2 cellular contexts compared by ENCODE assay signal in the genomic region with DNA sequence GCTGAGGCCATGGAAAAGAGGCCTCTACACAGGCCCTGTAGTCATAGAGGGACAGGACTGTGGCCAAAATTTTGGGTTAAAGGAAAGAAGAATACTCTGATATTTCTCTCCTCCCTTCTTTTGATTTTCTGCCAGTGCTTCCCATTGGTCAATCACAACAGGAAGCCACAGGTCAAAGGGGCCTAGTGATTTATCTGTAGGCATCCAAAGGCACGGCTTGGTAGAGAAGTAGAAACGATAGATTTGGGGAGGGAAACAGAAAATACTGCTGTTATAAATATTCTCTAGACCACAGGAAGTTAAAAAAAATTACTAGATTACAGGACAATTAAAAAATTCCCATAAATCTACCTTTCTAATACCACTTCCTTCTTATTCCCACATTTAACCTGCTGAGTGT.
TF ChIP-seq lines count a peak whose summit lies in the region.

No MANE protein-coding gene starts in this region.

TF ChIP-seq in HepG2, 621 proteins besides CTCF, POLR2A, EP300 and RAD21:
- TF ChIP-seq, protein P1, sequence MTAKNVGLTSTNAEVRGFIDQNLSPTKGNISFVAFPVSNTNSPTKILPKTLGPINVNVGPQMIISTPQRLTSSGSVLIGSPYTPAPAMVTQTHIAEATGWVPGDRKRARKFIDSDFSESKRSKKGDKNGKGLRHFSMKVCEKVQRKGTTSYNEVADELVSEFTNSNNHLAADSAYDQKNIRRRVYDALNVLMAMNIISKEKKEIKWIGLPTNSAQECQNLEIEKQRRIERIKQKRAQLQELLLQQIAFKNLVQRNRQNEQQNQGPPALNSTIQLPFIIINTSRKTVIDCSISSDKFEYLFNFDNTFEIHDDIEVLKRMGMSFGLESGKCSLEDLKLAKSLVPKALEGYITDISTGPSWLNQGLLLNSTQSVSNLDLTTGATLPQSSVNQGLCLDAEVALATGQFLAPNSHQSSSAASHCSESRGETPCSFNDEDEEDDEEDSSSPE (CRISPR knock-in tag; IDR thresholded peaks at IDR 0.05) = no peak
- TF ChIP-seq, protein P2, sequence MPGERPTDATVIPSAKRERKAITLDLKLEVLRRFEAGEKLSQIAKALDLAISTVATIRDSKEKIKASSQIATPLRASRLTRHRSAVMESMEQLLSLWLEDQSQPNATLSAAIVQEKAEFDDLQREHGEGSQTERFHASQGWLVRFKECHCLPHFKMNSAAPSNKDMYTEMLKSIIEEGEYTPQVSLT (CRISPR knock-in tag; IDR thresholded peaks at IDR 0.05; ENCODE audit: borderline replicate concordance, low read depth) = no peak
- TF ChIP-seq MATR3 (CRISPR knock-in tag; IDR thresholded peaks at IDR 0.05) (no peak), CHD4 (IDR thresholded peaks at IDR 0.05; ENCODE audit: borderline replicate concordance, low read length) (no peak), ZNF234 (CRISPR knock-in tag; conservative IDR thresholded peaks at IDR 0.05) (no peak), TAF1 (CRISPR knock-in tag; IDR thresholded peaks at IDR 0.05) (no peak), BRCA1 (CRISPR knock-in tag; IDR thresholded peaks at IDR 0.05) (no peak), ISL2 (CRISPR knock-in tag; IDR thresholded peaks at IDR 0.05) (no peak), ZNF703 (CRISPR knock-in tag; IDR thresholded peaks at IDR 0.05; ENCODE audit: borderline replicate concordance) (no peak)
- TF ChIP-seq, protein P3, sequence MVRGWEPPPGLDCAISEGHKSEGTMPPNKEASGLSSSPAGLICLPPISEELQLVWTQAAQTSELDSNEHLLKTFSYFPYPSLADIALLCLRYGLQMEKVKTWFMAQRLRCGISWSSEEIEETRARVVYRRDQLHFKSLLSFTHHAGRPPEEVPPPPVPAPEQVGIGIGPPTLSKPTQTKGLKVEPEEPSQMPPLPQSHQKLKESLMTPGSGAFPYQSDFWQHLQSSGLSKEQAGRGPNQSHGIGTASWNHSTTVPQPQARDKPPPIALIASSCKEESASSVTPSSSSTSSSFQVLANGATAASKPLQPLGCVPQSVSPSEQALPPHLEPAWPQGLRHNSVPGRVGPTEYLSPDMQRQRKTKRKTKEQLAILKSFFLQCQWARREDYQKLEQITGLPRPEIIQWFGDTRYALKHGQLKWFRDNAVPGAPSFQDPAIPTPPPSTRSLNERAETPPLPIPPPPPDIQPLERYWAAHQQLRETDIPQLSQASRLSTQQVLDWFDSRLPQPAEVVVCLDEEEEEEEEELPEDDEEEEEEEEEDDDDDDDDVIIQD (CRISPR knock-in tag; IDR thresholded peaks at IDR 0.05; ENCODE audit: low read depth) = no peak
- TF ChIP-seq, protein P4, sequence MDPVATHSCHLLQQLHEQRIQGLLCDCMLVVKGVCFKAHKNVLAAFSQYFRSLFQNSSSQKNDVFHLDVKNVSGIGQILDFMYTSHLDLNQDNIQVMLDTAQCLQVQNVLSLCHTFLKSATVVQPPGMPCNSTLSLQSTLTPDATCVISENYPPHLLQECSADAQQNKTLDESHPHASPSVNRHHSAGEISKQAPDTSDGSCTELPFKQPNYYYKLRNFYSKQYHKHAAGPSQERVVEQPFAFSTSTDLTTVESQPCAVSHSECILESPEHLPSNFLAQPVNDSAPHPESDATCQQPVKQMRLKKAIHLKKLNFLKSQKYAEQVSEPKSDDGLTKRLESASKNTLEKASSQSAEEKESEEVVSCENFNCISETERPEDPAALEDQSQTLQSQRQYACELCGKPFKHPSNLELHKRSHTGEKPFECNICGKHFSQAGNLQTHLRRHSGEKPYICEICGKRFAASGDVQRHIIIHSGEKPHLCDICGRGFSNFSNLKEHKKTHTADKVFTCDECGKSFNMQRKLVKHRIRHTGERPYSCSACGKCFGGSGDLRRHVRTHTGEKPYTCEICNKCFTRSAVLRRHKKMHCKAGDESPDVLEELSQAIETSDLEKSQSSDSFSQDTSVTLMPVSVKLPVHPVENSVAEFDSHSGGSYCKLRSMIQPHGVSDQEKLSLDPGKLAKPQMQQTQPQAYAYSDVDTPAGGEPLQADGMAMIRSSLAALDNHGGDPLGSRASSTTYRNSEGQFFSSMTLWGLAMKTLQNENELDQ (CRISPR knock-in tag; IDR thresholded peaks at IDR 0.05; ENCODE audit: borderline replicate concordance) = no peak
TF ChIP-seq in HepG2: peak in this region for 0.

TF ChIP-seq in K562, 482 proteins besides CTCF, POLR2A, EP300 and RAD21:
- TF ChIP-seq, protein P5, sequence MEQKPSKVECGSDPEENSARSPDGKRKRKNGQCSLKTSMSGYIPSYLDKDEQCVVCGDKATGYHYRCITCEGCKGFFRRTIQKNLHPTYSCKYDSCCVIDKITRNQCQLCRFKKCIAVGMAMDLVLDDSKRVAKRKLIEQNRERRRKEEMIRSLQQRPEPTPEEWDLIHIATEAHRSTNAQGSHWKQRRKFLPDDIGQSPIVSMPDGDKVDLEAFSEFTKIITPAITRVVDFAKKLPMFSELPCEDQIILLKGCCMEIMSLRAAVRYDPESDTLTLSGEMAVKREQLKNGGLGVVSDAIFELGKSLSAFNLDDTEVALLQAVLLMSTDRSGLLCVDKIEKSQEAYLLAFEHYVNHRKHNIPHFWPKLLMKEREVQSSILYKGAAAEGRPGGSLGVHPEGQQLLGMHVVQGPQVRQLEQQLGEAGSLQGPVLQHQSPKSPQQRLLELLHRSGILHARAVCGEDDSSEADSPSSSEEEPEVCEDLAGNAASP (IDR thresholded peaks at IDR 0.05) = no peak
- TF ChIP-seq DDX20 (tag; IDR thresholded peaks at IDR 0.05; ENCODE audit: low read depth) (no peak), NR2C1 (IDR thresholded peaks at IDR 0.05) (peak; percentile 15; the same call in 1 of the 2 replicates), NR2C1 (tag; IDR thresholded peaks at IDR 0.05) (no peak)
